In genomic region chr5:145738227-145738626, GRCh38 we compare ENCODE assay signal across 33 cellular contexts.
"Had no signal": no experiment of that assay in that cellular context is flagged by ENCODE, and none has a peak within 500 bp of the region (broad histone marks: within the 10 kb centered on the region; RNA-seq: fewer than 3 reads in every experiment).

No MANE protein-coding gene starts in this region.

- ATAC-seq: activated CD8-positive, alpha-beta T cell treated with anti-CD3 and anti-CD28 coated beads for 36 hours; activated naive CD4-positive, alpha-beta T cell treated with anti-CD3 and anti-CD28 coated beads, Interleukin-2, amount 50 U/mL, for 72 hours; activated T-cell treated with anti-CD3 and anti-CD28 coated beads, Interleukin-2, amount 50 U/mL, for 4 hours; activated T-cell treated with anti-CD3 and anti-CD28 coated beads, Interleukin-2, amount 50 U/mL, for 72 hours; activated T-helper 17 cell treated with anti-CD3 and anti-CD28 coated beads, Interleukin-2, amount 50 U/mL, for 72 hours; body of pancreas had no signal

- FAIRE-seq: astrocyte, colon, TTC549 had no signal

- H3K27ac ChIP-seq: adrenal gland, body of pancreas, brain microvascular endothelial cell, breast epithelium, VCaP had no signal

- H3K27me3 ChIP-seq: adrenal gland, body of pancreas, brain microvascular endothelial cell, breast epithelium had no signal

- DNase-seq: activated B cell treated with CpG ODN at 0.5 μM for 24 hours; activated CD4-positive, alpha-beta memory T cell treated with anti-CD3 and anti-CD28 coated beads for 36 hours; activated CD4-positive, alpha-beta T cell treated with anti-CD3 and anti-CD28 coated beads for 4 hours; activated CD4-positive, alpha-beta T cell treated with anti-CD3 and anti-CD28 coated beads, Interleukin-2, amount 10 ng/mL, durations not matched to agents 24 days and 14 days; activated CD4-positive, alpha-beta T cell treated with anti-CD3 and anti-CD28 coated beads, Interleukin-2, amount 50 U/mL, for 1 hour; activated CD4-positive, alpha-beta T cell treated with anti-CD3 and anti-CD28 coated beads, Interleukin-2, amount 50 U/mL, for 4 hours; activated CD4-positive, CD25-positive, alpha-beta regulatory T cell treated with anti-CD3 and anti-CD28 coated beads, Interleukin-2, amount 50 U/mL, for 72 hours; activated CD8-positive, alpha-beta memory T cell treated with anti-CD3 and anti-CD28 coated beads, Interleukin-2, amount 50 U/mL, for 4 hours; activated CD8-positive, alpha-beta T cell treated with anti-CD3 and anti-CD28 coated beads for 36 hours; activated effector memory CD4-positive, alpha-beta T cell treated with anti-CD3 and anti-CD28 coated beads, Interleukin-2, amount 50 U/mL, for 16 hours; activated gamma-delta T cell treated with Interleukin-2 at 50 U/mL for 16 hours; activated naive CD4-positive, alpha-beta T cell; activated naive CD4-positive, alpha-beta T cell treated with anti-CD3 and anti-CD28 coated beads, Interleukin-2, amount 50 U/mL, for 16 hours; activated naive CD8-positive, alpha-beta T cell treated with anti-CD3 and anti-CD28 coated beads for 36 hours; activated T-cell treated with anti-CD3 and anti-CD28 coated beads for 4 hours; activated T-cell treated with anti-CD3 and anti-CD28 coated beads, Interleukin-2, amount 50 U/mL, for 1 hour; activated T-cell treated with anti-CD3 and anti-CD28 coated beads, Interleukin-2, amount 50 U/mL, for 4 hours; activated T-cell treated with anti-CD3 and anti-CD28 coated beads, Interleukin-2, amount 50 U/mL, for 72 hours; adrenal gland; amniotic stem cell; aorta; body of pancreas; brain microvascular endothelial cell; central memory CD4-positive, alpha-beta T cell; T-helper 2 cell; T-helper 9 cell had no signal

- H3K9me3 ChIP-seq: adrenal gland, body of pancreas, breast epithelium had no signal

- H3K4me1 ChIP-seq: adrenal gland, body of pancreas, breast epithelium had no signal

- H3K36me3 ChIP-seq: adrenal gland, brain microvascular endothelial cell, breast epithelium had no signal

- H3K4me3 ChIP-seq: adrenal gland, body of pancreas, breast epithelium had no signal
